Comparison of ENCODE assay signal across 8 cellular contexts in the genomic region with DNA sequence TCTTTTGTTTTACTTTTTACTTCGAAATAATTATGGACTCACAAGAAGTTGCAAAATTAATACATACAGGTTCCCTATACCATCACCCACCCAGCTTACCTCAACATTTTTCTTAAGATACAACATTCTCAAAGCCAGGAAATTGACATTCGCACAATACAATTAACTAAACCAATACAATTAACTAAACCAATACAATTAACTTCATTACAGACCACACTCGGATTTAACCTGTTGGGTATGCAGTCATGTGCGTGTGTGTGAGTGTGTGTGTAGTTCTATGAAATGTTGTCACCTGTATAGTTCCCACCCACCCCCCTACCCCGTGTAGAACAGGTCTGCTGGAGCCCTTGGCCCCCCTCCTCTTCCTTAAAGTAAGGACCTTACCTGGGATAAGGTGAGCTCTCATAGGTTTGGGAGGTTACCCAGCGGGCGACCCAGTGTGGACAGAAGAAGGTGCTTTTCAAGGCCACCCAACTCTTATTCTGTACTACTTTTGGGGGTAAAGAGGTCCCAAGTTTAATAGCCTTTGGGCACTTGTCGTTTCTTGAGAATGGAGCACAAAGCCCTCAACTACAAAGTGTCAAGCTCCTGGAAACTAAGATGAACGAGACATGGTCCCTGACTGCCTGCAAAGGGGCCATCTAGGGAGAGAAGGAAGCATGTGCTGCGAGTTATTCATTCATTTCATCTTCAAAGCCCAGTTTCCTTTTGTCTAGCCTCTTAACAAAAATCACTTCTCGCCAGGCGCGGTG. TPM values are rescaled to one million over a fixed set of nuclear protein-coding genes. Genes with fewer than 3 reads are reported as not detected.
DNase-seq lines count a peak whose midpoint lies in the region; ATAC-seq and TF ChIP-seq lines count a peak whose summit lies in the region.

No MANE protein-coding gene starts in this region.

- no peaks in the 10 kb centered on the region for H3K9me2 ChIP-seq in GM23338 (ENCODE audit: insufficient read depth)

- no peak overlapping the region for H3K27ac Mint-ChIP-seq in GM23338

- intact Hi-C loops in esophagus muscularis mucosa (cut with DNase I) (loop anchor here (5.0 kb wide), 2 partner anchors 44 to 106 kb away; partner anchors contain the start of genes KCTD20, PXT1 and SRSF3), sigmoid colon (cut with DNase I) (loop anchor here (1.0 to 5.0 kb wide), 5 partner anchors 31 to 133 kb away; partner anchors contain the start of genes KCTD20, PXT1 and SRSF3)

- H3K4me3 ChIP-seq in GM23338: peak overlapping the region; percentile 90
- H3K4me3 ChIP-seq in SK-N-MC: peak overlapping the region; percentile 87
- H3K4me3 ChIP-seq in esophagus muscularis mucosa: peak overlapping the region; percentile 78 to 98 (median 86)
- peak overlapping the region; percentile 90 to 99 (median 97) for H3K4me3 ChIP-seq in sigmoid colon

- WGBS in esophagus muscularis mucosa: 64% methylated on average over 13 of the region's 13 CpGs
- WGBS in sigmoid colon, 2 donors: 45 to 50% methylated on average over 13 of the region's 13 CpGs

- DNase-seq in GM23338 (ENCODE audit: low spot score): no peak
- DNase-seq in SK-N-MC (ENCODE audit: low read depth, low spot score): no peak
- no peak for DNase-seq in esophagus muscularis mucosa (ENCODE audit: extremely low spot score)
- no peak for DNase-seq in sigmoid colon
- DNase-seq in SKM-1 (lab: John Stamatoyannopoulos, UW; ENCODE audit: unreplicated experiment): no peak
- no peak for DNase-seq in GM13977 (ENCODE audit: low spot score)

- peaks cover 40% of the 10 kb centered on the region for H3K79me2 ChIP-seq in GM23338 (replicated peaks; ENCODE audit: insufficient read depth)

- in situ Hi-C loops in GM13977 (cut with MboI; ENCODE audit: low pct_unique_long_range_greater_than_20kb, low sequenced_read_pairs, unreplicated experiment): no loop called here

- no peak for TF ChIP-seq CTCF in GM23338 (conservative IDR thresholded peaks at IDR 0.05; ENCODE audit: low read depth in 2 of 2)
- no peak for TF ChIP-seq CTCF in esophagus muscularis mucosa (IDR thresholded peaks at IDR 0.05)
- no peak for TF ChIP-seq CTCF in sigmoid colon (IDR thresholded peaks at IDR 0.05)
- no peak for TF ChIP-seq CTCF in GM13977 (IDR thresholded peaks at IDR 0.05; ENCODE audit: extremely low read depth, insufficient read depth, missing control alignments)

- peak overlapping the region; percentile 67 for H2AFZ ChIP-seq in GM23338

- peak overlapping the region; percentile 45 for H3K9ac ChIP-seq in SK-N-MC (ENCODE audit: insufficient read length)

- H3K36me3 ChIP-seq in GM23338 (ENCODE audit: insufficient read depth) (no peaks in the 10 kb centered on the region), SK-N-MC (ENCODE audit: insufficient read depth, low read length) (no peaks in the 10 kb centered on the region; the same call in 1 of the 2 replicates), esophagus muscularis mucosa (no peaks in the 10 kb centered on the region), sigmoid colon (no peaks in the 10 kb centered on the region)

- H3K9me3 Mint-ChIP-seq in GM23338: no peaks in the 10 kb centered on the region

- H3F3A ChIP-seq in GM23338 (replicated peaks; ENCODE audit: low read depth): no peaks in the 10 kb centered on the region

- TF ChIP-seq EP300 in esophagus muscularis mucosa (IDR thresholded peaks at IDR 0.05) (no peak), sigmoid colon (IDR thresholded peaks at IDR 0.05) (no peak)

- H3K4me2 ChIP-seq in GM23338: peak overlapping the region; percentile 56

- TF ChIP-seq POLR2A in esophagus muscularis mucosa (IDR thresholded peaks at IDR 0.05; ENCODE audit: low read depth) (no peak), sigmoid colon (IDR thresholded peaks at IDR 0.05) (no peak)

- peaks cover 8% of the 10 kb centered on the region; the same call in 2 of the 3 replicates for H3K36me3 Mint-ChIP-seq in GM23338 (ENCODE audit: low read depth)

- 0 out of 2 replicates have a peak, but pooled peaks cover 8% of the 10 kb centered on the region for H4K20me1 ChIP-seq in GM23338 (replicated peaks; ENCODE audit: insufficient read depth)

- H3K27ac ChIP-seq in GM23338 (ENCODE audit: low read depth): no peak overlapping the region
- no peak overlapping the region for H3K27ac ChIP-seq in SK-N-MC
- peak overlapping the region; percentile 94 to 99 (median 96) for H3K27ac ChIP-seq in esophagus muscularis mucosa (replicated peaks in 1 of 4)
- peak overlapping the region; percentile 95 to 100 (median 99) for H3K27ac ChIP-seq in sigmoid colon

- peak overlapping the region; percentile 91 for H3K4me3 Mint-ChIP-seq in GM23338

- H3K27me3 ChIP-seq in GM23338 (ENCODE audit: insufficient read depth) (no peaks in the 10 kb centered on the region), esophagus muscularis mucosa (no peaks in the 10 kb centered on the region), sigmoid colon (no peaks in the 10 kb centered on the region)

- peaks cover 7% of the 10 kb centered on the region for H3K4me1 Mint-ChIP-seq in GM23338

- H3K9me3 ChIP-seq in SK-N-MC (ENCODE audit: low read depth, low read length) (no peaks in the 10 kb centered on the region), esophagus muscularis mucosa (no peaks in the 10 kb centered on the region), sigmoid colon (no peaks in the 10 kb centered on the region)

- ATAC-seq in GM23338 (peak; percentile 26), HG03025 (IDR thresholded peaks at IDR 0.05; ENCODE audit: low FRiP score, unreplicated experiment) (no peak), HG03097 (IDR thresholded peaks at IDR 0.05; ENCODE audit: low FRiP score, unreplicated experiment) (no peak)

- H3K4me1 ChIP-seq in GM23338 (ENCODE audit: insufficient read depth) (peaks cover 17% of the 10 kb centered on the region), esophagus muscularis mucosa (peaks cover 30 to 45% (median 41%) of the 10 kb centered on the region in 4 donors), sigmoid colon (peaks cover 0 to 42% (median 38%) of the 10 kb centered on the region in 4 donors)

- peaks cover 5% of the 10 kb centered on the region for H3K27me3 Mint-ChIP-seq in GM23338 (ENCODE audit: insufficient read depth, low read depth, poor library complexity)

TF ChIP-seq in GM23338, 12 proteins besides CTCF, POLR2A, EP300 and RAD21 (continues in another document):
- no peak for TF ChIP-seq NANOG (IDR thresholded peaks at IDR 0.05; ENCODE audit: borderline replicate concordance)
- TF ChIP-seq POLR2AphosphoS5 (IDR thresholded peaks at IDR 0.05; ENCODE audit: low read depth): no peak

RNA-seq across cellular contexts. Expression of gene STK38, which starts 0.5 kb away (rescaled TPM):
- 15.2 and 17.4 TPM in 2 replicates for total RNA-seq in GM23338 (2014; rRNA removed; shearing (Covaris generic))
- polyA plus RNA-seq in GM23338 (2016; fragmentation: Nextera tagmentation; extraction: Ambion mirVana): 9.0 and 10.8 TPM in 2 replicates
- 10 to 100 TPM; 32.0 to 44.3 (median 40.3) TPM for total RNA-seq in esophagus muscularis mucosa
- 10 to 100 TPM; 25.8 to 46.3 (median 33.1) TPM for total RNA-seq in sigmoid colon
- polyA plus RNA-seq in sigmoid colon: 10 to 100 TPM; 33.6 to 47.8 (median 42.1) TPM

RNA-seq across cellular contexts. Expression of gene SRSF3, which starts 46.3 kb away (rescaled TPM):
- 254 and 436 TPM in 2 replicates for total RNA-seq in GM23338 (2014; rRNA removed; shearing (Covaris generic))
- polyA plus RNA-seq in GM23338 (2016; fragmentation: Nextera tagmentation; extraction: Ambion mirVana): 585 and 655 TPM in 2 replicates
- total RNA-seq in esophagus muscularis mucosa: 100 to 1,000 TPM; 149 to 226 (median 180) TPM
- total RNA-seq in sigmoid colon: 100 to 1,000 TPM; 101 to 168 (median 122) TPM
- polyA plus RNA-seq in sigmoid colon: 100 to 1,000 TPM; 144 to 292 (median 165) TPM

Comparison
In these comparisons a context has a peak if more than half of its experiments do, and no peak if none do; other contexts are left out.
1. H3K27ac ChIP-seq: peak in esophagus muscularis mucosa (4 of 4) and sigmoid colon (4 of 4); none in GM23338 (single experiment) and SK-N-MC (single experiment).
2. Peak in every context shown above with its lines, with median percentiles within 50 percentile points of each other: H3K4me3 ChIP-seq.